10 cellular contexts compared by ENCODE assay signal in the genomic region with DNA sequence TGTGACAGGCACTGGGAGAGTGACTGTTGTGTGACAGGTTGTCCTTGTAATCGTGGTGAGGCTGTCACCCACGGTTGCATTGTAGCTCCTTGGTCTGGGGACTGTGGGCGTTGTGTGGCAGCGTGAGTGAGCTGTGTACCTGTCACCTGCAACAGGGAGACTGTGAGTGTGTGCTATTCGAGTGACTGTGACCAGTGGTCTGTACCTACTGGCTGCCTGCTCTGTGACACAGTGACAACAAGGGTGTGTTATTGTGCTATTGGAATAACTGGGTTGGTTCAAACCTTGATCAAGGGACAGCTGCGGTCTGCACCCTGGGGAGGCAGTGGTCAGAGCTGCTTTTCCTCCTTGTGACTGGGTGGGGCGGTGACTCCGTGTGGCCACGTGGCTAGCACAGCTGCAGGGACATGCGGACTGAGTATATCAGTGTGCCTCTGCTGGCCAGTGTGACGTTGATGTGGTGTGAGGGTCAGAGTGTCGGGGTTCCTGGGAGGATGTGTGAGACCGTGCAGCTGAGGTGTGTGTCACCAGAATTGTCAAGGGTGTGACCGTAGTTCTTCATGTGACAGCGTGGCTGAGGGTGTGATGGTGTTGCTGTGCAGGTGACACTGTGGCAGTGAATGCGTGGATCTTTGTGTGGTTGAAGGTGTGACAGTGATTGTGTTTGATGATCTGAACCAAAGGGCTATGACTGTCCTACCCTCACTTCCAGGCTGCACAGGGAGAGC. TPM values are rescaled to one million over a fixed set of nuclear protein-coding genes. Genes with fewer than 3 reads are reported as not detected.
DNase-seq lines count a peak whose midpoint lies in the region; ATAC-seq, FAIRE-seq and TF ChIP-seq lines count a peak whose summit lies in the region.
"Had no signal": no experiment of that assay in that cellular context is flagged by ENCODE, and none has a peak within 500 bp of the region (broad histone marks: within the 10 kb centered on the region; RNA-seq: fewer than 3 reads in every experiment).

No MANE protein-coding gene starts in this region.

- H3K9ac ChIP-seq in GM12878 (ENCODE audit: control insufficient read depth, insufficient read depth, low read length) (no peak overlapping the region), mesenchymal stem cell (ENCODE audit: low read length) (peak overlapping the region; percentile 28)

- H2BK12ac ChIP-seq in mesenchymal stem cell (ENCODE audit: low read length in 2 of 2): no peak overlapping the region

- no peaks in the 10 kb centered on the region for H3K79me1 ChIP-seq in mesenchymal stem cell (replicated peaks; ENCODE audit: low read length, poor library complexity, severe bottlenecking)

- DNase-seq in activated naive CD4-positive, alpha-beta T cell treated with anti-CD3 and anti-CD28 coated beads, Interleukin-2, amount 50 U/mL, for 16 hours: no peak
- DNase-seq in GM12878 (ENCODE audit: low read depth, low spot score) (no peak), mesenchymal stem cell (peak; percentile 27), ureter (ENCODE audit: low spot score) (peak; percentile 81)
- no peak for DNase-seq in activated effector memory CD4-positive, alpha-beta T cell treated with anti-CD3 and anti-CD28 coated beads, Interleukin-2, amount 50 U/mL, for 16 hours

- peak overlapping the region; percentile 20 for H3K27ac Mint-ChIP-seq in activated naive CD4-positive, alpha-beta T cell treated with anti-CD3 and anti-CD28 coated beads, Interleukin-2, amount 50 U/mL, for 24 hours

- POLR2A ChIA-PET in GM12878 (lab: Charles Lee): interaction anchor here (0.5 kb wide), 1 partner anchor 917 kb away, joined by 5 read pairs; no protein-coding TSS in a partner anchor

- no peaks in the 10 kb centered on the region for H3K36me3 Mint-ChIP-seq in activated naive CD4-positive, alpha-beta T cell treated with anti-CD3 and anti-CD28 coated beads, Interleukin-2, amount 50 U/mL, for 24 hours

- no peak overlapping the region for H4K8ac ChIP-seq in mesenchymal stem cell (ENCODE audit: low read length)

- H2BK5ac ChIP-seq in mesenchymal stem cell (ENCODE audit: low read depth, low read length, poor library complexity, severe bottlenecking): no peak overlapping the region

- H3K23ac ChIP-seq in mesenchymal stem cell (ENCODE audit: low read length in 2 of 2): no peak overlapping the region

- H3K36me3 ChIP-seq in GM12878 (ENCODE audit: control insufficient read depth in 2 of 2, insufficient read depth in 2 of 2, low read length in 1 of 2) (no peaks in the 10 kb centered on the region), mesenchymal stem cell (ENCODE audit: control insufficient read depth in 1 of 2, insufficient read depth in 2 of 2, low read depth in 1 of 2, low read length in 2 of 2) (no peaks in the 10 kb centered on the region)
- H3K36me3 ChIP-seq: SJSA1 had no signal

- H3K27me3 ChIP-seq in GM12878 (replicated peaks in 1 of 2; ENCODE audit: control insufficient read depth in 2 of 2, insufficient read depth in 2 of 2, low read length in 1 of 2) (peaks cover 0 to 3% of the 10 kb centered on the region in 2 experiments; a peak in 1 of 4 replicates), mesenchymal stem cell (ENCODE audit: control insufficient read depth in 1 of 2, insufficient read depth in 1 of 2, low read length in 2 of 2) (peaks cover 0 to 68% of the 10 kb centered on the region in 2 experiments)
- H3K27me3 ChIP-seq: SJSA1 had no signal

- H3K4me1 ChIP-seq in GM12878 (ENCODE audit: control insufficient read depth, insufficient read depth, low read length): no peaks in the 10 kb centered on the region; the same call in 1 of the 2 replicates
- H3K4me1 ChIP-seq in mesenchymal stem cell (ENCODE audit: control insufficient read depth, insufficient read depth, low read depth, low read length): peaks cover 10% of the 10 kb centered on the region

- H3K4me3 ChIP-seq in GM12878: no peak overlapping the region
- no peak overlapping the region for H3K4me3 ChIP-seq in mesenchymal stem cell (ENCODE audit: insufficient read depth in 1 of 2, low read depth in 1 of 2, low read length in 2 of 2)
- H3K4me3 ChIP-seq: SJSA1 had no signal

- H3K4ac ChIP-seq in mesenchymal stem cell (ENCODE audit: low read depth in 1 of 2, low read length in 2 of 2): no peak overlapping the region

- RAD21 ChIA-PET in GM12878 (lab: Charles Lee; ENCODE audit: unreplicated experiment): interaction anchor here (0.8 to 2.6 kb wide), 4 partner anchors 45 to 109 kb away, joined by 3 to 19 read pairs (median 4); no protein-coding TSS in a partner anchor

- H3K4me1 Mint-ChIP-seq in activated naive CD4-positive, alpha-beta T cell treated with anti-CD3 and anti-CD28 coated beads, Interleukin-2, amount 50 U/mL, for 24 hours: no peaks in the 10 kb centered on the region

- no peak overlapping the region for H2AK5ac ChIP-seq in mesenchymal stem cell (ENCODE audit: low read length, severe bottlenecking)

- no peak overlapping the region for H2BK120ac ChIP-seq in mesenchymal stem cell (ENCODE audit: low read depth, low read length)

- no peaks in the 10 kb centered on the region for H4K20me1 ChIP-seq in GM12878 (ENCODE audit: control insufficient read depth, insufficient read depth)

- H4K91ac ChIP-seq in mesenchymal stem cell (ENCODE audit: low read length): no peak overlapping the region

- TF ChIP-seq EP300 in GM12878 (IDR thresholded peaks at IDR 0.05; ENCODE audit: borderline replicate concordance in 1 of 2, control insufficient read depth in 1 of 2, low read depth in 2 of 2, low read length in 2 of 2): peak; percentile 56 to 60; a peak in 3 of 4 replicates

- no TSS peak for BruUV-seq in GM12878 (replicated peaks; lab: Mats Ljungman, UMichigan)

- H2BK15ac ChIP-seq in mesenchymal stem cell (ENCODE audit: low read depth, poor library complexity, severe bottlenecking): no peak overlapping the region

- WGBS in GM12878 (ENCODE audit: insufficient coverage, insufficient replicate concordance, low lambda C conversion rate, missing lambda C conversion rate): 12% methylated on average over 16 of the region's 16 CpGs
- 69% methylated on average over 16 of the region's 16 CpGs for WGBS in mesenchymal stem cell

- no peak overlapping the region for H3K27ac ChIP-seq in GM12878 (ENCODE audit: control insufficient read depth, insufficient read depth)
- no peak overlapping the region for H3K27ac ChIP-seq in mesenchymal stem cell (ENCODE audit: low read length, poor library complexity, severe bottlenecking)
- H3K27ac ChIP-seq: SJSA1 had no signal

- H3K9me3 Mint-ChIP-seq in activated naive CD4-positive, alpha-beta T cell treated with anti-CD3 and anti-CD28 coated beads, Interleukin-2, amount 50 U/mL, for 24 hours: no peaks in the 10 kb centered on the region

- H3K9me3 ChIP-seq in GM12878 (replicated peaks; ENCODE audit: control insufficient read depth, insufficient read depth, low read length) (no peaks in the 10 kb centered on the region), mesenchymal stem cell (ENCODE audit: control insufficient read depth, low read length) (no peaks in the 10 kb centered on the region)
- H3K9me3 ChIP-seq: SJSA1 had no signal

- H3K4me2 ChIP-seq in GM12878 (ENCODE audit: control insufficient read depth, insufficient read depth) (no peak overlapping the region), mesenchymal stem cell (ENCODE audit: low read length, poor library complexity, severe bottlenecking) (no peak overlapping the region)

- no peaks in the 10 kb centered on the region for H3K27me3 Mint-ChIP-seq in activated naive CD4-positive, alpha-beta T cell treated with anti-CD3 and anti-CD28 coated beads, Interleukin-2, amount 50 U/mL, for 24 hours

- peak; percentile 49 for FAIRE-seq in GM12878 (lab: Jason Lieb, UNC)
- FAIRE-seq: G401.6 had no signal

- no peak overlapping the region for H2AFZ ChIP-seq in GM12878 (ENCODE audit: control insufficient read depth, low read depth, low read length)
- no peak overlapping the region for H2AFZ ChIP-seq in mesenchymal stem cell (ENCODE audit: low read depth, low read length)

- in situ Hi-C loops in GM12878 (cut with MboI): no loop called here

- peak; percentile 87 for ATAC-seq in GM12878
- ATAC-seq in HG02610 (IDR thresholded peaks at IDR 0.05; ENCODE audit: unreplicated experiment): no peak
- ATAC-seq in HG03196 (IDR thresholded peaks at IDR 0.05; ENCODE audit: unreplicated experiment): no peak

- no peak overlapping the region for H3K18ac ChIP-seq in mesenchymal stem cell (ENCODE audit: low read depth in 1 of 2, low read length in 2 of 2)

- SMC1A ChIA-PET in GM12878 (lab: Charles Lee; ENCODE audit: uncharacterized antibody, unreplicated experiment): interaction anchor here (0.9 to 2.7 kb wide), 2 partner anchors 73 to 76 kb away, joined by 3 to 12 read pairs; no protein-coding TSS in a partner anchor

- no peaks in the 10 kb centered on the region for H3K79me2 ChIP-seq in GM12878 (ENCODE audit: control insufficient read depth, insufficient read depth, low read length)

- H3K4me3 Mint-ChIP-seq in activated naive CD4-positive, alpha-beta T cell treated with anti-CD3 and anti-CD28 coated beads, Interleukin-2, amount 50 U/mL, for 24 hours: no peak overlapping the region

- TF ChIP-seq CTCF in GM12878 (IDR thresholded peaks at IDR 0.05 in 2 of 3, conservative IDR thresholded peaks at IDR 0.05 in 1 of 3; ENCODE audit: control insufficient read depth in 2 of 3, extremely low read depth in 1 of 3, insufficient read depth in 1 of 3, low read depth in 3 of 3, low read length in 3 of 3): no peak

- intact Hi-C loops in GM12878 (cut with micrococcal nuclease; ENCODE audit: unreplicated experiment): no loop called here

- no peak for TF ChIP-seq POLR2A in GM12878 (IDR thresholded peaks at IDR 0.05; ENCODE audit: low read depth, low read length)

- CTCF ChIA-PET in GM12878 (lab: Yijun Ruan, JAX): interaction anchor here (0.6 to 13.5 kb wide), 11 partner anchors 10 to 108 kb away, joined by 3 to 247 read pairs (median 6); no protein-coding TSS in a partner anchor

- H3K14ac ChIP-seq in mesenchymal stem cell (ENCODE audit: low read length in 2 of 2): no peak overlapping the region

- TF ChIP-seq RAD21 in GM12878 (IDR thresholded peaks at IDR 0.05; ENCODE audit: insufficient read depth, low read depth, low read length): no peak

RNA-seq across cellular contexts. Expression of a gene that starts 10.1 kb away (rescaled TPM):
- 1.3 and 1.6 TPM in 2 replicates for total RNA-seq in GM12878 (2013; cell fraction: nucleolus; rRNA removed)
- total RNA-seq in GM12878 (2014; rRNA removed) (0.22 and 0.28 TPM in 2 replicates), GM12878 (2014; rRNA removed; fragmentation: Illumina TruSeq; extraction: Trizol) (0.13 and 0.18 TPM in 2 replicates), GM12878 (2021) (2.2 and 2.9 TPM in 2 replicates), ureter (91.7 TPM)
- not detected for polyA plus RNA-seq in GM12878 (2011; ENCODE audit: low read depth)
- polyA plus RNA-seq in GM12878 (2011; rRNA removed) (0.19 and 0.88 TPM in 2 replicates), GM12878 (2014; fragmentation: Illumina TruSeq; extraction: Trizol) (0.22 and 0.28 TPM in 2 replicates), GM12878 (2014; fragmentation: Nextera tagmentation; extraction: Ambion mirVana) (under 1 TPM; 0.02 TPM), GM12878 (2014; rRNA removed) (0.32 and 0.94 TPM in 2 replicates), GM12878 (2016; fragmentation: Nextera tagmentation; extraction: Ambion mirVana) (under 1 TPM; 0.20 to 0.49 TPM)
- 0.49 and 0.70 TPM in 2 replicates for polyA plus RNA-seq in GM12878 (2011; cell fraction: cytosol; rRNA removed)
- 1.3 and 2.0 TPM in 2 replicates for polyA plus RNA-seq in GM12878 (2011; cell fraction: nucleus; rRNA removed)
- polyA plus RNA-seq in GM12878 (2012): 0.41 and 0.57 TPM in 2 replicates
- 0.29 and 1.1 TPM in 2 replicates for polyA minus RNA-seq in GM12878 (2011; rRNA and poly(A)+ RNA removed)
- 0.94 TPM in 1 of 2 replicates, not detected in the other for polyA minus RNA-seq in GM12878 (2011; cell fraction: cytosol; rRNA and poly(A)+ RNA removed)
- polyA minus RNA-seq in GM12878 (2011; cell fraction: nucleus; rRNA and poly(A)+ RNA removed): 1.6 and 2.1 TPM in 2 replicates
- polyA plus RNA-seq in mesenchymal stem cell (2013, experiment 1 of 2): 4.6 TPM
- 4.6 TPM for polyA plus RNA-seq in mesenchymal stem cell (2013, experiment 2 of 2)

RNA-seq across cellular contexts. Expression of a gene that starts 15.8 kb away (rescaled TPM):
- total RNA-seq in GM12878 (2013; cell fraction: nucleolus; rRNA removed): 0.24 and 0.27 TPM in 2 replicates
- total RNA-seq in GM12878 (2014; rRNA removed) (0.06 TPM in 1 of 2 replicates, not detected in the other), GM12878 (2014; rRNA removed; fragmentation: Illumina TruSeq; extraction: Trizol) (not detected in 2 replicates), GM12878 (2021) (0.11 and 0.15 TPM in 2 replicates), ureter (not detected)
- not detected for polyA plus RNA-seq in GM12878 (2011; ENCODE audit: low read depth)
- polyA plus RNA-seq in GM12878 (2011; rRNA removed) (0.04 TPM in 1 of 2 replicates, not detected in the other), GM12878 (2014; fragmentation: Illumina TruSeq; extraction: Trizol) (0.10 TPM in 1 of 2 replicates, not detected in the other), GM12878 (2014; fragmentation: Nextera tagmentation; extraction: Ambion mirVana) (under 1 TPM in 1 of 2 experiments, not detected in 1; 0.15 TPM), GM12878 (2014; rRNA removed) (0.12 TPM in 1 of 2 replicates, not detected in the other), GM12878 (2016; fragmentation: Nextera tagmentation; extraction: Ambion mirVana) (under 1 TPM in 1 of 2 experiments, not detected in 1; 0.10 TPM)
- polyA plus RNA-seq in GM12878 (2011; cell fraction: cytosol; rRNA removed): 0.03 and 0.07 TPM in 2 replicates
- 0.06 and 0.18 TPM in 2 replicates for polyA plus RNA-seq in GM12878 (2011; cell fraction: nucleus; rRNA removed)
- polyA plus RNA-seq in GM12878 (2012): 0.06 and 0.14 TPM in 2 replicates
- polyA minus RNA-seq in GM12878 (2011; rRNA and poly(A)+ RNA removed): not detected in 2 replicates
- not detected in 2 replicates for polyA minus RNA-seq in GM12878 (2011; cell fraction: cytosol; rRNA and poly(A)+ RNA removed)
- not detected in 2 replicates for polyA minus RNA-seq in GM12878 (2011; cell fraction: nucleus; rRNA and poly(A)+ RNA removed)
- 0.01 TPM for polyA plus RNA-seq in mesenchymal stem cell (2013, experiment 1 of 2)
- not detected for polyA plus RNA-seq in mesenchymal stem cell (2013, experiment 2 of 2)
- total RNA-seq: SJSA1 had no signal

RNA-seq across cellular contexts. Expression of a gene that starts 28.2 kb away (rescaled TPM):
- total RNA-seq in GM12878 (2013; cell fraction: nucleolus; rRNA removed): 4.0 and 4.6 TPM in 2 replicates
- total RNA-seq in GM12878 (2014; rRNA removed) (37.6 and 56.4 TPM in 2 replicates), GM12878 (2014; rRNA removed; fragmentation: Illumina TruSeq; extraction: Trizol) (17.6 and 19.2 TPM in 2 replicates), GM12878 (2021) (35.0 and 35.4 TPM in 2 replicates), ureter (12.4 TPM)
- polyA plus RNA-seq in GM12878 (2011; ENCODE audit: low read depth): 6.0 TPM
- polyA plus RNA-seq in GM12878 (2011; rRNA removed) (17.7 and 25.3 TPM in 2 replicates), GM12878 (2014; fragmentation: Illumina TruSeq; extraction: Trizol) (1.00 and 6.4 TPM in 2 replicates), GM12878 (2014; fragmentation: Nextera tagmentation; extraction: Ambion mirVana) (10 to 100 TPM in 1 of 2 experiments, 1 to 10 TPM in 1; 5.1 to 13.4 TPM), GM12878 (2014; rRNA removed) (58.1 and 68.0 TPM in 2 replicates), GM12878 (2016; fragmentation: Nextera tagmentation; extraction: Ambion mirVana) (100 to 1,000 TPM; 124 to 136 TPM)
- polyA plus RNA-seq in GM12878 (2011; cell fraction: cytosol; rRNA removed): 30.0 and 57.0 TPM in 2 replicates
- polyA plus RNA-seq in GM12878 (2011; cell fraction: nucleus; rRNA removed): 19.1 and 26.2 TPM in 2 replicates
- polyA plus RNA-seq in GM12878 (2012): 22.5 and 26.2 TPM in 2 replicates
- 2.2 and 6.9 TPM in 2 replicates for polyA minus RNA-seq in GM12878 (2011; rRNA and poly(A)+ RNA removed)
- 6.0 and 7.7 TPM in 2 replicates for polyA minus RNA-seq in GM12878 (2011; cell fraction: cytosol; rRNA and poly(A)+ RNA removed)
- 3.3 and 4.9 TPM in 2 replicates for polyA minus RNA-seq in GM12878 (2011; cell fraction: nucleus; rRNA and poly(A)+ RNA removed)
- 47.1 TPM for polyA plus RNA-seq in mesenchymal stem cell (2013, experiment 1 of 2)
- 47.3 TPM for polyA plus RNA-seq in mesenchymal stem cell (2013, experiment 2 of 2)

RNA-seq across cellular contexts. Expression of a gene that starts 39.6 kb away (rescaled TPM):
- 44.3 and 50.3 TPM in 2 replicates for total RNA-seq in GM12878 (2013; cell fraction: nucleolus; rRNA removed)
- total RNA-seq in GM12878 (2014; rRNA removed) (158 TPM in 2 replicates), GM12878 (2014; rRNA removed; fragmentation: Illumina TruSeq; extraction: Trizol) (84.3 and 95.4 TPM in 2 replicates), GM12878 (2021) (133 and 138 TPM in 2 replicates), ureter (96.5 TPM)
- 41.1 TPM for polyA plus RNA-seq in GM12878 (2011; ENCODE audit: low read depth)
- polyA plus RNA-seq in GM12878 (2011; rRNA removed) (23.1 and 37.9 TPM in 2 replicates), GM12878 (2014; fragmentation: Illumina TruSeq; extraction: Trizol) (70.5 and 104 TPM in 2 replicates), GM12878 (2014; fragmentation: Nextera tagmentation; extraction: Ambion mirVana) (10 to 100 TPM in 1 of 2 experiments, 1 to 10 TPM in 1; 8.8 to 33.5 TPM), GM12878 (2014; rRNA removed) (135 and 153 TPM in 2 replicates), GM12878 (2016; fragmentation: Nextera tagmentation; extraction: Ambion mirVana) (100 to 1,000 TPM; 196 to 198 TPM)
- polyA plus RNA-seq in GM12878 (2011; cell fraction: cytosol; rRNA removed): 103 and 123 TPM in 2 replicates
- polyA plus RNA-seq in GM12878 (2011; cell fraction: nucleus; rRNA removed): 73.1 and 88.3 TPM in 2 replicates
- 119 and 125 TPM in 2 replicates for polyA plus RNA-seq in GM12878 (2012)
- 38.4 and 68.4 TPM in 2 replicates for polyA minus RNA-seq in GM12878 (2011; rRNA and poly(A)+ RNA removed)
- 66.6 and 75.7 TPM in 2 replicates for polyA minus RNA-seq in GM12878 (2011; cell fraction: cytosol; rRNA and poly(A)+ RNA removed)
- polyA minus RNA-seq in GM12878 (2011; cell fraction: nucleus; rRNA and poly(A)+ RNA removed): 13.5 and 29.3 TPM in 2 replicates
- 112 TPM for polyA plus RNA-seq in mesenchymal stem cell (2013, experiment 1 of 2)
- 113 TPM for polyA plus RNA-seq in mesenchymal stem cell (2013, experiment 2 of 2)

RNA-seq across cellular contexts. Expression of a gene that starts 46.8 kb away (rescaled TPM):
- 351 and 375 TPM in 2 replicates for total RNA-seq in GM12878 (2013; cell fraction: nucleolus; rRNA removed)
- total RNA-seq in GM12878 (2014; rRNA removed) (824 and 916 TPM in 2 replicates), GM12878 (2014; rRNA removed; fragmentation: Illumina TruSeq; extraction: Trizol) (719 and 809 TPM in 2 replicates), GM12878 (2021) (891 and 983 TPM in 2 replicates), ureter (643 TPM)
- polyA plus RNA-seq in GM12878 (2011; ENCODE audit: low read depth): 350 TPM
- polyA plus RNA-seq in GM12878 (2011; rRNA removed) (360 and 518 TPM in 2 replicates), GM12878 (2014; fragmentation: Illumina TruSeq; extraction: Trizol) (690 and 703 TPM in 2 replicates), GM12878 (2014; fragmentation: Nextera tagmentation; extraction: Ambion mirVana) (100 to 1,000 TPM; 202 to 216 TPM), GM12878 (2014; rRNA removed) (685 and 856 TPM in 2 replicates), GM12878 (2016; fragmentation: Nextera tagmentation; extraction: Ambion mirVana) (1,000 to 10,000 TPM; 1,394 to 1,451 TPM)
- 446 and 500 TPM in 2 replicates for polyA plus RNA-seq in GM12878 (2011; cell fraction: cytosol; rRNA removed)
- polyA plus RNA-seq in GM12878 (2011; cell fraction: nucleus; rRNA removed): 301 and 348 TPM in 2 replicates
- polyA plus RNA-seq in GM12878 (2012): 611 and 859 TPM in 2 replicates
- polyA minus RNA-seq in GM12878 (2011; rRNA and poly(A)+ RNA removed): 519 and 607 TPM in 2 replicates
- 268 and 328 TPM in 2 replicates for polyA minus RNA-seq in GM12878 (2011; cell fraction: cytosol; rRNA and poly(A)+ RNA removed)
- polyA minus RNA-seq in GM12878 (2011; cell fraction: nucleus; rRNA and poly(A)+ RNA removed): 136 and 245 TPM in 2 replicates
- 1,694 TPM for polyA plus RNA-seq in mesenchymal stem cell (2013, experiment 1 of 2)
- polyA plus RNA-seq in mesenchymal stem cell (2013, experiment 2 of 2): 1,663 TPM

Comparison
In these comparisons a context has a peak if more than half of its experiments do, and no peak if none do; other contexts are left out.
1. DNase-seq: peak in mesenchymal stem cell (single experiment) and ureter (single experiment); none in activated naive CD4-positive, alpha-beta T cell treated with anti-CD3 and anti-CD28 coated beads, Interleukin-2, amount 50 U/mL, for 16 hours (single experiment), GM12878 (single experiment) and activated effector memory CD4-positive, alpha-beta T cell treated with anti-CD3 and anti-CD28 coated beads, Interleukin-2, amount 50 U/mL, for 16 hours (single experiment).
2. RNA of a gene that starts 10.1 kb away (total RNA-seq): 91.7 TPM in ureter (single experiment); 0.13 to 2.9 TPM in GM12878; every median in the first group is over 10 times any median in the second.